ENCODE assay signal across 28 cellular contexts in the genomic region with DNA sequence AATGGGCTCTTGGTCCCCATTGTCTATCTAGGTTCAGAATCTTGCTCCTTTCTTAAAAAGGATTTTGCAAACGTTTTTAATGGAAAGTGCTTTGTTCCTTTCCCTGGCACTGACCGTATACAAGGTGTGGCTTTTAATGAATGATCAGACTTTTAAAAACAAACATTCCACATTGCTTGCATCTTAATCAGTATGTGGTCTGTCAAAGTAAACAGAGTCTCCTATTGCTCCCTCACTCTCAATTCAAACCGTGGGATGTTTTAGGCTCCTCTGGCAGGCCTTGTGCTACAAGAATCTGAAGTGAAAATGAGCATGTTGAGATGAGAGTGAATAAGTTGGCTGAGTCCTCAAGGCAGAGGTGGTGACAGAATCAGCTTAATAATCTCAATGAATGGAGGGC.
DNase-seq lines count a peak whose midpoint lies in the region; ATAC-seq, FAIRE-seq and TF ChIP-seq lines count a peak whose summit lies in the region.
"Had no signal": no experiment of that assay in that cellular context is flagged by ENCODE, and none has a peak within 500 bp of the region (broad histone marks: within the 10 kb centered on the region; RNA-seq: fewer than 3 reads in every experiment).

No MANE protein-coding gene starts in this region.

- H3K36me3 ChIP-seq in Caco-2 (ENCODE audit: control insufficient read depth, insufficient read depth, low read length), result no peaks in the 10 kb centered on the region
- H3K36me3 ChIP-seq in HEK293 (ENCODE audit: control insufficient read depth in 2 of 2, insufficient read depth in 1 of 2, low read length in 2 of 2), result peaks cover 0 to 2% of the 10 kb centered on the region in 2 experiments; a peak in 1 of 3 replicates
- H3K36me3 ChIP-seq in astrocyte (ENCODE audit: insufficient read depth, low read length), result no peaks in the 10 kb centered on the region
- no peaks in the 10 kb centered on the region for H3K36me3 ChIP-seq in A673 (ENCODE audit: insufficient read depth, low read length, poor library complexity, severe bottlenecking)
- H3K36me3 ChIP-seq: prostate gland, tibial nerve had no signal

- POLR2A ChIA-PET in Caco-2 (lab: Charles Lee), result no interaction called here
- POLR2A ChIA-PET in HEK293 (lab: Yijun Ruan, JAX), result no interaction called here
- POLR2A ChIA-PET in A673 (lab: Charles Lee; ENCODE audit: low non-redundant PET), result no interaction called here

- no peak overlapping the region for H3K4me3 Mint-ChIP-seq in Caco-2 (ENCODE audit: unreplicated experiment)
- no peak overlapping the region for H3K4me3 Mint-ChIP-seq in astrocyte (ENCODE audit: unreplicated experiment)
- H3K4me3 Mint-ChIP-seq: activated CD4-positive, alpha-beta memory T cell treated with anti-CD3 and anti-CD28 coated beads for 36 hours; activated T-cell treated with anti-CD3 and anti-CD28 coated beads, Interleukin-2, amount 50 U/mL, for 72 hours; brain; naive thymus-derived CD8-positive, alpha-beta T cell had no signal

- no peaks in the 10 kb centered on the region for H3K36me3 Mint-ChIP-seq in Caco-2 (ENCODE audit: insufficient read depth, unreplicated experiment)
- H3K36me3 Mint-ChIP-seq in astrocyte (ENCODE audit: low read depth, unreplicated experiment), result peaks cover 2% of the 10 kb centered on the region

- intact Hi-C loops in Caco-2 (cut with micrococcal nuclease; ENCODE audit: unreplicated experiment), result no loop called here
- intact Hi-C loops in A673 (cut with micrococcal nuclease; ENCODE audit: unreplicated experiment), result no loop called here
- intact Hi-C loops in right cardiac atrium (cut with DNase I), result no loop called here

- no peak overlapping the region for H3K27ac ChIP-seq in HEK293 (ENCODE audit: extremely low read depth, low read depth, low read length)
- H3K27ac ChIP-seq in astrocyte (ENCODE audit: low read depth, low read length), result no peak overlapping the region
- no peak overlapping the region for H3K27ac ChIP-seq in A673 (ENCODE audit: low read depth, low read length, poor library complexity, severe bottlenecking)
- no peak overlapping the region for H3K27ac ChIP-seq in right cardiac atrium (ENCODE audit: low read length)
- H3K27ac ChIP-seq: dorsolateral prefrontal cortex, hepatocyte, prostate gland, tibial nerve had no signal

- FAIRE-seq in astrocyte (lab: Jason Lieb, UNC), result no peak
- FAIRE-seq: GM12878, K562 had no signal

- H3K4me1 Mint-ChIP-seq in Caco-2 (ENCODE audit: low read depth, unreplicated experiment), result peaks cover 15% of the 10 kb centered on the region
- no peaks in the 10 kb centered on the region for H3K4me1 Mint-ChIP-seq in astrocyte (ENCODE audit: low read depth, unreplicated experiment)

- BruUV-seq in Caco-2 (replicated peaks; lab: Mats Ljungman, UMichigan), result no TSS peak
- no TSS peak for BruUV-seq in A673 (replicated peaks; lab: Mats Ljungman, UMichigan)

- H3K27ac Mint-ChIP-seq in Caco-2 (ENCODE audit: unreplicated experiment) (peak overlapping the region; percentile 50), astrocyte (ENCODE audit: unreplicated experiment) (no peak overlapping the region)
- H3K27ac Mint-ChIP-seq: activated CD4-positive, alpha-beta memory T cell treated with anti-CD3 and anti-CD28 coated beads for 36 hours; activated T-cell treated with anti-CD3 and anti-CD28 coated beads, Interleukin-2, amount 50 U/mL, for 72 hours; brain had no signal

- H3K9me3 ChIP-seq in Caco-2, result no peaks in the 10 kb centered on the region
- no peaks in the 10 kb centered on the region for H3K9me3 ChIP-seq in HEK293 (ENCODE audit: control insufficient read depth, insufficient read depth, low read depth, low read length)
- H3K9me3 ChIP-seq in astrocyte (ENCODE audit: insufficient read depth, low read depth, low read length), result peaks cover 1% of the 10 kb centered on the region
- H3K9me3 ChIP-seq in A673 (ENCODE audit: low read depth, low read length, poor library complexity, severe bottlenecking), result no peaks in the 10 kb centered on the region
- H3K9me3 ChIP-seq in right cardiac atrium (ENCODE audit: control insufficient read depth, low read length), result peaks cover 2% of the 10 kb centered on the region
- H3K9me3 ChIP-seq: prostate gland, SK-N-SH had no signal

- H3K79me2 ChIP-seq in astrocyte (ENCODE audit: insufficient read depth, low read length), result no peaks in the 10 kb centered on the region
- H3K79me2 ChIP-seq: hepatocyte had no signal

- H3K4me1 ChIP-seq in Caco-2, result 0 out of 2 replicates have a peak, but pooled peaks cover 10% of the 10 kb centered on the region
- peaks cover 20% of the 10 kb centered on the region for H3K4me1 ChIP-seq in HEK293 (ENCODE audit: control insufficient read depth, insufficient read depth, low read length)
- H3K4me1 ChIP-seq in astrocyte (ENCODE audit: insufficient read depth, low read length), result no peaks in the 10 kb centered on the region
- no peaks in the 10 kb centered on the region for H3K4me1 ChIP-seq in A673 (ENCODE audit: insufficient read depth, low read length, poor library complexity, severe bottlenecking)
- peaks cover 2% of the 10 kb centered on the region for H3K4me1 ChIP-seq in right cardiac atrium (ENCODE audit: control insufficient read depth, insufficient read depth, low read length)
- H3K4me1 ChIP-seq: prostate gland, tibial nerve had no signal

- ATAC-seq in GM21786 (IDR thresholded peaks at IDR 0.05; ENCODE audit: unreplicated experiment), result no peak
- ATAC-seq in right cardiac atrium, result no peak
- ATAC-seq: activated T-cell treated with anti-CD3 and anti-CD28 coated beads, Interleukin-2, amount 50 U/mL, for 72 hours; GM12878; K562; naive thymus-derived CD8-positive, alpha-beta T cell; Right ventricle myocardium inferior had no signal

- CTCF ChIA-PET in Caco-2 (lab: Charles Lee) (no interaction called here), HEK293 (lab: Yijun Ruan, JAX) (no interaction called here), A673 (lab: Charles Lee) (no interaction called here)

- TF ChIP-seq CTCF in Caco-2 (IDR thresholded peaks at IDR 0.05; ENCODE audit: insufficient read depth in 1 of 2, low read depth in 1 of 2, low read length in 1 of 2, severe bottlenecking in 1 of 2, unreplicated experiment in 1 of 2), result no peak
- no peak for TF ChIP-seq CTCF in HEK293 (tag by site-specific recombination; IDR thresholded peaks at IDR 0.05)
- no peak for TF ChIP-seq CTCF in astrocyte (IDR thresholded peaks at IDR 0.05; ENCODE audit: insufficient read depth, low read depth, low read length)
- no peak for TF ChIP-seq CTCF in A673 (conservative IDR thresholded peaks at IDR 0.05; ENCODE audit: low read depth, low read length)

- no peaks in the 10 kb centered on the region for H3K27me3 Mint-ChIP-seq in Caco-2 (ENCODE audit: insufficient read depth, unreplicated experiment)
- peaks cover 2% of the 10 kb centered on the region for H3K27me3 Mint-ChIP-seq in astrocyte (ENCODE audit: low read depth, unreplicated experiment)
- H3K27me3 Mint-ChIP-seq: activated CD4-positive, alpha-beta memory T cell treated with anti-CD3 and anti-CD28 coated beads for 36 hours; brain; naive thymus-derived CD8-positive, alpha-beta T cell had no signal

- H3K9me3 Mint-ChIP-seq in Caco-2 (ENCODE audit: unreplicated experiment) (no peaks in the 10 kb centered on the region), astrocyte (ENCODE audit: unreplicated experiment) (peaks cover 3% of the 10 kb centered on the region)

- H3K9ac ChIP-seq in astrocyte (ENCODE audit: low read length), result no peak overlapping the region
- H3K9ac ChIP-seq: SK-N-SH had no signal

- no peak overlapping the region for H3K4me2 ChIP-seq in astrocyte (ENCODE audit: low read length)
- H3K4me2 ChIP-seq: hepatocyte, SK-N-SH had no signal

- H3K27me3 ChIP-seq in Caco-2 (replicated peaks; ENCODE audit: control insufficient read depth, insufficient read depth, low read length) (no peaks in the 10 kb centered on the region; the same call in 1 of the 2 replicates), astrocyte (ENCODE audit: insufficient read depth, low read length) (no peaks in the 10 kb centered on the region), A673 (replicated peaks; ENCODE audit: insufficient read depth, low read depth, low read length, poor library complexity) (no peaks in the 10 kb centered on the region), right cardiac atrium (ENCODE audit: control insufficient read depth, insufficient read depth) (no peaks in the 10 kb centered on the region)
- H3K27me3 ChIP-seq: dorsolateral prefrontal cortex, hepatocyte, tibial nerve had no signal

- WGBS in right cardiac atrium, result 57% methylated on average over 3 of the region's 3 CpGs

- no peak overlapping the region for H3K4me3 ChIP-seq in Caco-2 (ENCODE audit: low read depth, low read length)
- no peak overlapping the region for H3K4me3 ChIP-seq in HEK293 (ENCODE audit: low read depth, low read length)
- no peak overlapping the region for H3K4me3 ChIP-seq in astrocyte (ENCODE audit: insufficient read depth, low read depth, low read length)
- no peak overlapping the region for H3K4me3 ChIP-seq in A673 (ENCODE audit: low read depth, low read length, poor library complexity, severe bottlenecking)
- no peak overlapping the region for H3K4me3 ChIP-seq in right cardiac atrium (ENCODE audit: low read length)
- H3K4me3 ChIP-seq: dorsolateral prefrontal cortex, GM12878, hepatocyte, K562, prostate gland, tibial nerve had no signal

- DNase-seq in Caco-2 (no peak), astrocyte (ENCODE audit: low read depth) (peak; percentile 68), iris pigment epithelial cell (ENCODE audit: low read depth) (peak; percentile 40), A673 (ENCODE audit: low spot score) (no peak), right cardiac atrium (no peak)
- DNase-seq: activated CD4-positive, alpha-beta memory T cell treated with anti-CD3 and anti-CD28 coated beads for 36 hours; activated CD4-positive, alpha-beta T cell treated with anti-CD3 and anti-CD28 coated beads for 1 hour; activated T-cell treated with anti-CD3 and anti-CD28 coated beads, Interleukin-2, amount 50 U/mL, for 72 hours; C1 segment of cervical spinal cord; dorsolateral prefrontal cortex; H7; naive thymus-derived CD8-positive, alpha-beta T cell; NCI-H1105 treated with DMSO at 0.1 percent for 48 hours; NCI-H2029; NCI-H226; occipital lobe; SK-N-SH; stimulated activated CD4-positive, alpha-beta T cell treated with anti-CD3 and anti-CD28 coated beads, Interleukin-4, amount 100 ng/mL, for 4 hours; T-helper 2 cell had no signal

- no peak overlapping the region for H2AFZ ChIP-seq in astrocyte (ENCODE audit: low read depth, low read length)
- H2AFZ ChIP-seq: hepatocyte had no signal

- no peaks in the 10 kb centered on the region for H4K20me1 ChIP-seq in astrocyte (ENCODE audit: insufficient read depth, low read length)

TF ChIP-seq in HEK293, 187 proteins besides CTCF, POLR2A, EP300 and RAD21:
- TF ChIP-seq FEZF1 (tag by site-specific recombination; IDR thresholded peaks at IDR 0.05) (peak; percentile 27; the same call in 1 of the 2 replicates), ZNF16 (tag by site-specific recombination; IDR thresholded peaks at IDR 0.05; ENCODE audit: low read depth) (no peak)

Comparison
In these comparisons a context has a peak if more than half of its experiments do, and no peak if none do; other contexts are left out.
1. DNase-seq: peak in astrocyte (single experiment) and iris pigment epithelial cell (single experiment); none in Caco-2 (0 of 2), A673 (single experiment) and right cardiac atrium (0 of 3).